ENCODE assay signal across 8 cellular contexts in the genomic region with DNA sequence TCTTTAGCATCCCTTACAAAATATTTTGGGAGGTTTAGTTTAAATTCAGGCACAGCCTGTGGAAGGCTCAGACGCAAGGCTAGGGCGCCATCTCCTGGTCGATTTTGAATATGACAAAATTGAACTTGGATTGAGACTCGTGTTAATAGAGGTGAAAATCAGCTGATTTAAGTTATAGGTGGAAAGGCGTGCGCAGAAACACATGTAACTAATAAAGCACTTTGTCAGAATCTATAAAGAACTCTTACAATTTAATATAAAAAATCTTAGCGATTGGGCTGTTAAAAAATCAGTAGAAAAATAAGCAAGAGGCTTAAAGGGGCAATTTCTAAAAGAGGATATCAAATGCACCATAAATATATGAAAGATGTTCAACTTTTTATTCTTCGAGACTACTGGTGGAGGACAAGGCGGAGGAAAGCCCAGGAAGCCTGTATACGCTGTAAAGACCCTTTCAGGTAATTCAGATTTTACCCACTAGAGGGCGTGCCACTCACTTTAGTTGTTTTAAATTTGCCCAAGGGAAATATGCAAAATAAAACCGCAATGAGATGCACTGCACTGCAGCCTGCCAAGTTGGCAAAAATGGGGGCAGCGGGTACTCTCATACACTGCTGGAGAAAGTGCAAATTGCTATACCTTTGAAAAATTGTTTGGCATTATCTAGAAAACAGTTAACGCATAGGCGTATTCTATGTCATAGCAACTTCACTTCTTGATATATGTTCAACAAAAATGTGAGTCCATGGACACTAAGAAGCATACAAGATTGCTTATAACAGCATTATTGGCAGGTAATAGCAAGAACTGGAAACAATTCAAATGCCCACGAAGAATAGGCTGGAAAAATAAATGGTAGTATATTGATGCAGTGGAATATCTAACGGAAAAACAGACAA.
A peak's percentile ranks its signal among the peaks of the same experiment; 100 is the strongest.
DNase-seq lines count a peak whose midpoint lies in the region; ATAC-seq and TF ChIP-seq lines count a peak whose summit lies in the region.

No MANE protein-coding gene starts in this region.

- peak; percentile 79 for DNase-seq in COR-L47 (lab: John Stamatoyannopoulos, UW)
- DNase-seq in OCI-M2 (lab: John Stamatoyannopoulos, UW; ENCODE audit: unreplicated experiment) = peak; percentile 61
- peak; percentile 76 to 79 for DNase-seq in activated T-cell treated with anti-CD3 and anti-CD28 coated beads, Interleukin-2, amount 50 U/mL, for 48 hours
- peak; percentile 60 to 84 for DNase-seq in fibroblast of lung (ENCODE audit: low read depth in 2 of 2)
- peak; percentile 55 for DNase-seq in natural killer cell
- peak; percentile 77 to 82 for DNase-seq in stimulated activated naive CD8-positive, alpha-beta T cell treated with anti-CD3 and anti-CD28 coated beads, Interleukin-15, amount 100 ng/mL, for 72 hours

- peak overlapping the region; percentile 75 for H2AFZ ChIP-seq in fibroblast of lung (ENCODE audit: low read length)

- no peaks in the 10 kb centered on the region for H3K36me3 ChIP-seq in fibroblast of lung (ENCODE audit: control insufficient read depth, insufficient read depth, low read length)

- H3K4me2 ChIP-seq in fibroblast of lung (ENCODE audit: extremely low read depth, insufficient read depth, low read length) = peak overlapping the region; percentile 98

- no peaks in the 10 kb centered on the region for H3K27me3 ChIP-seq in fibroblast of lung (ENCODE audit: control insufficient read depth, insufficient read depth, low read length)

- ATAC-seq in GM21526 (IDR thresholded peaks at IDR 0.05; ENCODE audit: low FRiP score, unreplicated experiment) (peak; percentile 54), natural killer cell (peak; percentile 70 to 81 (median 76))
- peak; percentile 69 for ATAC-seq in stimulated activated naive CD8-positive, alpha-beta T cell treated with anti-CD3 and anti-CD28 coated beads, Interleukin-15, amount 100 ng/mL, for 72 hours

- peak overlapping the region; percentile 23 for H3K27ac ChIP-seq in fibroblast of lung (ENCODE audit: insufficient read depth, low read length)

- TF ChIP-seq CTCF in fibroblast of lung (conservative IDR thresholded peaks at IDR 0.05 in 1 of 2, IDR thresholded peaks at IDR 0.05 in 1 of 2; ENCODE audit: low read depth in 1 of 2, low read length in 2 of 2) (peak; percentile 58 to 68), natural killer cell (IDR thresholded peaks at IDR 0.05) (peak; percentile 94)

- peak overlapping the region; percentile 54 to 81 (median 66) for H3K4me3 ChIP-seq in fibroblast of lung (replicated peaks in 1 of 4; ENCODE audit: control extremely low read depth in 1 of 4, insufficient read depth in 1 of 4, low read depth in 3 of 4, low read length in 4 of 4)

- H3K9me3 Mint-ChIP-seq in IgD-negative memory B cell = no peaks in the 10 kb centered on the region
- H3K9me3 Mint-ChIP-seq in natural killer cell = no peaks in the 10 kb centered on the region
- no peaks in the 10 kb centered on the region for H3K9me3 Mint-ChIP-seq in stimulated activated naive CD8-positive, alpha-beta T cell treated with anti-CD3 and anti-CD28 coated beads, Interleukin-15, amount 100 ng/mL, for 72 hours

- H3K36me3 Mint-ChIP-seq in IgD-negative memory B cell (no peaks in the 10 kb centered on the region), natural killer cell (no peaks in the 10 kb centered on the region)

- H3K27ac Mint-ChIP-seq in IgD-negative memory B cell (peak overlapping the region; percentile 75 to 92 (median 85)), natural killer cell (peak overlapping the region; percentile 84 to 95)
- peak overlapping the region; percentile 67 for H3K27ac Mint-ChIP-seq in stimulated activated naive CD8-positive, alpha-beta T cell treated with anti-CD3 and anti-CD28 coated beads, Interleukin-15, amount 100 ng/mL, for 72 hours

- no peaks in the 10 kb centered on the region for H3K79me2 ChIP-seq in fibroblast of lung (ENCODE audit: control insufficient read depth, insufficient read depth, low read length)

- intact Hi-C loops in natural killer cell (cut with micrococcal nuclease) = loop anchor here (1.0 to 5.0 kb wide), 6 partner anchors 28 to 295 kb away; a partner anchor contains a TSS

- H3K9ac ChIP-seq in fibroblast of lung (ENCODE audit: insufficient read depth, low read length) = no peak overlapping the region

- H3K4me1 ChIP-seq in fibroblast of lung (ENCODE audit: control insufficient read depth, extremely low read depth, insufficient read depth, low read length) = peaks cover 20% of the 10 kb centered on the region

- H3K4me3 Mint-ChIP-seq in IgD-negative memory B cell (peak overlapping the region; percentile 80 to 93 (median 87)), natural killer cell (peak overlapping the region; percentile 91)
- H3K4me3 Mint-ChIP-seq in stimulated activated naive CD8-positive, alpha-beta T cell treated with anti-CD3 and anti-CD28 coated beads, Interleukin-15, amount 100 ng/mL, for 72 hours = peak overlapping the region; percentile 77 to 84

- peaks cover 15 to 29% (median 27%) of the 10 kb centered on the region in 3 donors for H3K4me1 Mint-ChIP-seq in IgD-negative memory B cell
- peaks cover 21 to 26% of the 10 kb centered on the region in 2 donors for H3K4me1 Mint-ChIP-seq in natural killer cell
- H3K4me1 Mint-ChIP-seq in stimulated activated naive CD8-positive, alpha-beta T cell treated with anti-CD3 and anti-CD28 coated beads, Interleukin-15, amount 100 ng/mL, for 72 hours = peaks cover 48% of the 10 kb centered on the region

- no peaks in the 10 kb centered on the region for H3K9me3 ChIP-seq in fibroblast of lung (ENCODE audit: control insufficient read depth, insufficient read depth, low read depth, low read length)

- no peaks in the 10 kb centered on the region for H4K20me1 ChIP-seq in fibroblast of lung (ENCODE audit: control insufficient read depth, extremely low read depth, insufficient read depth, low read length)

- no peaks in the 10 kb centered on the region for H3K27me3 Mint-ChIP-seq in IgD-negative memory B cell
- H3K27me3 Mint-ChIP-seq in natural killer cell (ENCODE audit: low read depth in 2 of 2) = no peaks in the 10 kb centered on the region
- H3K27me3 Mint-ChIP-seq in stimulated activated naive CD8-positive, alpha-beta T cell treated with anti-CD3 and anti-CD28 coated beads, Interleukin-15, amount 100 ng/mL, for 72 hours = no peaks in the 10 kb centered on the region

Comparison
In these comparisons a context has a peak if more than half of its experiments do, and no peak if none do; other contexts are left out.
1. Peak in every context shown above with its lines: DNase-seq, ATAC-seq, H3K4me3 ChIP-seq and H3K27ac ChIP-seq.